8 cellular contexts compared by ENCODE assay signal in genomic region chr3:197002701-197003454, GRCh38. TPM values are rescaled to one million over a fixed set of nuclear protein-coding genes. Genes with fewer than 3 reads are reported as not detected.
A peak's percentile ranks its signal among the peaks of the same experiment; 100 is the strongest.
DNase-seq lines count a peak whose midpoint lies in the region; ATAC-seq, FAIRE-seq and TF ChIP-seq lines count a peak whose summit lies in the region.

No MANE protein-coding gene starts in this region.

- H3K36me3 ChIP-seq in H1 (ENCODE audit: control insufficient read depth in 2 of 4, insufficient read depth in 4 of 4, low read length in 3 of 4), result no peaks in the 10 kb centered on the region

- H3K9me3 ChIP-seq in H1 (ENCODE audit: insufficient read depth in 2 of 2, low read depth in 1 of 2, low read length in 1 of 2), result no peaks in the 10 kb centered on the region

- peaks cover 6% of the 10 kb centered on the region for H3K23me2 ChIP-seq in H1 (ENCODE audit: low read depth, low read length)

- peak; percentile 30 to 69 for TF ChIP-seq RAD21 in H1 (IDR thresholded peaks at IDR 0.05 in 1 of 2, conservative IDR thresholded peaks at IDR 0.05 in 1 of 2; ENCODE audit: low read depth in 2 of 2, low read length in 2 of 2)

- no peak overlapping the region for H3K23ac ChIP-seq in H1 (ENCODE audit: insufficient read length)

- peaks cover 0 to 17% (median 17%) of the 10 kb centered on the region in 4 experiments; a peak in 6 of 7 replicates for H3K27me3 ChIP-seq in H1 (replicated peaks in 1 of 4; ENCODE audit: control insufficient read depth in 3 of 4, extremely low read depth in 1 of 4, insufficient read depth in 3 of 4, low read length in 3 of 4)

- H4K8ac ChIP-seq in H1 (ENCODE audit: extremely low read depth, insufficient read depth, low read length), result peak overlapping the region; percentile 69; the same call in 1 of the 2 replicates

- no peak overlapping the region for H2BK20ac ChIP-seq in H1 (ENCODE audit: low read length)

- H3K18ac ChIP-seq in H1 (ENCODE audit: extremely low read depth, low read length), result no peak overlapping the region; the same call in 1 of the 2 replicates

- CTCF ChIA-PET in H1 (lab: Charles Lee; ENCODE audit: partially characterized antibody), result interaction anchor here (0.7 to 19.7 kb wide), 9 partner anchors 10 to 181 kb away, joined by 3 to 245 read pairs (median 4); partner anchors contain the start of gene MELTF

- H3K4me3 ChIP-seq in H1 (ENCODE audit: extremely low read depth in 1 of 4, insufficient read depth in 2 of 4, low read depth in 3 of 4, low read length in 4 of 4), result peak overlapping the region; percentile 27 to 79 (median 40); a peak in 6 of 8 replicates

- no peak overlapping the region for H3K4ac ChIP-seq in H1 (replicated peaks; ENCODE audit: insufficient read length, low read depth, low read length)

- no peak overlapping the region for H3K27ac ChIP-seq in H1 (ENCODE audit: low read depth, low read length)

- H2BK120ac ChIP-seq in H1 (replicated peaks; ENCODE audit: low read depth, low read length), result no peak overlapping the region

- peak overlapping the region in 3 of 4 experiments; percentile 57 to 69 (median 58); a peak in 3 of 7 replicates for H3K9ac ChIP-seq in H1 (replicated peaks in 1 of 4; ENCODE audit: extremely low read depth in 1 of 4, low read depth in 3 of 4, low read length in 3 of 4)

- H3K4me1 ChIP-seq in H1 (replicated peaks in 1 of 4; ENCODE audit: control insufficient read depth in 3 of 4, insufficient read depth in 4 of 4, low read length in 3 of 4), result peaks cover 3 to 10% (median 6%) of the 10 kb centered on the region in 4 experiments

- no peaks in the 10 kb centered on the region for H3K79me1 ChIP-seq in H1 (ENCODE audit: low read depth, low read length)

- H3K4me2 ChIP-seq in H1 (ENCODE audit: insufficient read depth in 1 of 2, low read depth in 2 of 2, low read length in 2 of 2), result peak overlapping the region; percentile 77 to 82

- no peak overlapping the region for H2BK5ac ChIP-seq in H1 (ENCODE audit: low read depth, low read length)

- H3K79me2 ChIP-seq in H1 (ENCODE audit: control insufficient read depth in 1 of 2, insufficient read depth in 2 of 2, low read length in 2 of 2), result no peaks in the 10 kb centered on the region

- H3K14ac ChIP-seq in H1 (ENCODE audit: insufficient read length), result no peak overlapping the region

- TF ChIP-seq CTCF in H1 (IDR thresholded peaks at IDR 0.05; ENCODE audit: control extremely low read depth in 1 of 3, insufficient read depth in 1 of 3, low read depth in 1 of 3, low read length in 3 of 3), result peak in 2 of 3 experiments; percentile 61 to 66; a peak in 3 of 4 replicates

- no CpG with 5 or more reads among the region's 113 CpGs for WGBS in H1 (ENCODE audit: extremely low coverage in 1 of 2, insufficient coverage in 1 of 2, insufficient read length in 1 of 2, insufficient replicate concordance in 2 of 2, low coverage in 1 of 2, low lambda C conversion rate in 2 of 2, missing lambda C conversion rate in 1 of 2), 2 experiments

- H2BK12ac ChIP-seq in H1 (ENCODE audit: low read depth, low read length), result no peak overlapping the region

- H2AK5ac ChIP-seq in H1 (ENCODE audit: low read depth, low read length), result no peak overlapping the region

- DNase-seq in Ammon's horn (ENCODE audit: low spot score) (peak; percentile 74), NCI-H460 (ENCODE audit: extremely low read depth, low read depth) (peak; percentile 37), H1 (ENCODE audit: low read depth in 1 of 2, low spot score in 2 of 2) (peak in 1 of 2 experiments; percentile 81), mesenteric fat pad (ENCODE audit: low spot score) (peak; percentile 94)
- peak; percentile 92 for DNase-seq in activated CD8-positive, alpha-beta memory T cell treated with anti-CD3 and anti-CD28 coated beads for 24 hours
- peak; percentile 69 to 71 for DNase-seq in stimulated activated CD8-positive, alpha-beta memory T cell treated with anti-CD3 and anti-CD28 coated beads, Interleukin-15, amount 100 ng/mL, for 4 hours (ENCODE audit: low read depth in 2 of 2)

- no peak overlapping the region for H3K56ac ChIP-seq in H1 (replicated peaks; ENCODE audit: insufficient read length, low read depth, low read length)

- H4K91ac ChIP-seq in H1 (replicated peaks; ENCODE audit: insufficient read length, low read length), result no peak overlapping the region

- POLR2A ChIA-PET in H1 (lab: Charles Lee; ENCODE audit: partially characterized antibody), result interaction anchor here (0.9 to 1.0 kb wide), 2 partner anchors 26 to 42 kb away, joined by 3 to 6 read pairs; no protein-coding TSS in a partner anchor

- ATAC-seq in GM18909 (IDR thresholded peaks at IDR 0.05; ENCODE audit: poor library complexity, unreplicated experiment) (peak; percentile 74), HG03108 (IDR thresholded peaks at IDR 0.05; ENCODE audit: unreplicated experiment) (peak; percentile 73)

- H2AFZ ChIP-seq in H1 (ENCODE audit: low read length), result no peak overlapping the region

- no peaks in the 10 kb centered on the region for H4K20me1 ChIP-seq in H1 (replicated peaks in 1 of 2; ENCODE audit: control insufficient read depth in 1 of 2, insufficient read depth in 2 of 2, low read length in 2 of 2)

- no peak overlapping the region for H4K5ac ChIP-seq in H1 (ENCODE audit: insufficient read length, low read depth, low read length)

- TF ChIP-seq EP300 in H1 (IDR thresholded peaks at IDR 0.05; ENCODE audit: borderline replicate concordance in 1 of 2, low read depth in 2 of 2, low read length in 2 of 2), result peak in 1 of 2 experiments; percentile 42; a peak in 1 of 3 replicates

- TF ChIP-seq POLR2A in H1 (IDR thresholded peaks at IDR 0.05; ENCODE audit: control extremely low read depth in 1 of 2, low read depth in 2 of 2, low read length in 2 of 2), result no peak; a peak in 1 of 3 replicates

- H2BK15ac ChIP-seq in H1 (ENCODE audit: low read length), result no peak overlapping the region

- no peak for FAIRE-seq in H1 (lab: Jason Lieb, UNC)

TF ChIP-seq in H1, 55 proteins besides CTCF, POLR2A, EP300 and RAD21 (continues in another document):
- TF ChIP-seq HDAC2 (IDR thresholded peaks at IDR 0.05; ENCODE audit: borderline replicate concordance in 1 of 2, low read depth in 2 of 2, low read length in 2 of 2) (peak in 1 of 2 experiments; percentile 47; a peak in 2 of 4 replicates), ASH2L (IDR thresholded peaks at IDR 0.05; ENCODE audit: low read length) (peak; percentile 31), EGR1 (IDR thresholded peaks at IDR 0.05; ENCODE audit: borderline replicate concordance, low read depth, low read length) (peak; percentile 85), PHF8 (conservative IDR thresholded peaks at IDR 0.05; ENCODE audit: low read depth, low read length) (0 out of 2 replicates have a peak, but pooled peaks have one; percentile 36), RBBP5 (IDR thresholded peaks at IDR 0.05; ENCODE audit: borderline replicate concordance, low read depth, low read length) (no peak), HDAC6 (IDR thresholded peaks at IDR 0.05; ENCODE audit: low read depth, low read length) (no peak), TAF1 (IDR thresholded peaks at IDR 0.05; ENCODE audit: low read depth, low read length) (0 out of 2 replicates have a peak, but pooled peaks have one; percentile 22), TBP (IDR thresholded peaks at IDR 0.05; ENCODE audit: low read depth, low read length) (no peak), MAFK (IDR thresholded peaks at IDR 0.05; ENCODE audit: low read depth, low read length) (no peak), NANOG (IDR thresholded peaks at IDR 0.05; ENCODE audit: insufficient read depth, low read depth, low read length, poor library complexity, severe bottlenecking) (no peak), BACH1 (IDR thresholded peaks at IDR 0.05; ENCODE audit: low read length) (peak; percentile 69), SRF (IDR thresholded peaks at IDR 0.05; ENCODE audit: low read depth, low read length) (no peak), TEAD4 (IDR thresholded peaks at IDR 0.05; ENCODE audit: low read depth, low read length) (no peak), BRCA1 (IDR thresholded peaks at IDR 0.05; ENCODE audit: low read depth, low read length) (no peak), CHD1 (IDR thresholded peaks at IDR 0.05; ENCODE audit: low read depth, low read length) (no peak), CREB1 (IDR thresholded peaks at IDR 0.05) (no peak), E2F6 (IDR thresholded peaks at IDR 0.05) (no peak; the same call in none of the 2 replicates), TCF12 (IDR thresholded peaks at IDR 0.05; ENCODE audit: low read depth, low read length) (no peak)

RNA-seq across cellular contexts. Expression of gene MELTF, which starts 26.7 kb away (rescaled TPM):
- 4.0 TPM in 2 replicates for total RNA-seq in NCI-H460 (2014; rRNA removed; shearing (Covaris generic))
- 12.1 and 13.0 TPM in 2 replicates for polyA plus RNA-seq in NCI-H460 (2014; cell fraction: nucleus; rRNA removed)
- 3.5 and 3.7 TPM in 2 replicates for total RNA-seq in H1 (2021; fragmentation: NEBNext Ultra II Directional; extraction: Animal tissue kit (Norgen Biotek cat#: 25700))
- polyA plus RNA-seq in H1 (2011; rRNA removed), result 1.7 and 2.7 TPM in 2 replicates
- 2.2 TPM for polyA plus RNA-seq in H1 (2011; cell fraction: cytosol; rRNA removed)
- polyA plus RNA-seq in H1 (2011; cell fraction: nucleus; rRNA removed), result 9.6 TPM
- polyA plus RNA-seq in H1 (2012, experiment 1 of 2), result 2.1 to 3.7 TPM (median 3.4 TPM) in 4 replicates
- polyA plus RNA-seq in H1 (2012, experiment 2 of 2), result 1.1 TPM
- 2.9 TPM for polyA plus RNA-seq in H1 (2013, experiment 1 of 2)
- 2.9 TPM for polyA plus RNA-seq in H1 (2013, experiment 2 of 2)
- 1.9 and 2.0 TPM in 2 replicates for polyA minus RNA-seq in H1 (2011; rRNA and poly(A)+ RNA removed)
- 1.5 TPM for polyA minus RNA-seq in H1 (2011; cell fraction: cytosol; rRNA and poly(A)+ RNA removed)
- polyA minus RNA-seq in H1 (2011; cell fraction: nucleus; rRNA and poly(A)+ RNA removed), result 7.0 TPM
- total RNA-seq in mesenteric fat pad, result 28.2 TPM

RNA-seq across cellular contexts. Expression of gene PIGZ, which starts 34.2 kb away (rescaled TPM):
- 0.17 and 0.50 TPM in 2 replicates for total RNA-seq in NCI-H460 (2014; rRNA removed; shearing (Covaris generic))
- 2.4 and 2.6 TPM in 2 replicates for polyA plus RNA-seq in NCI-H460 (2014; cell fraction: nucleus; rRNA removed)
- total RNA-seq in H1 (2021; fragmentation: NEBNext Ultra II Directional; extraction: Animal tissue kit (Norgen Biotek cat#: 25700)), result not detected in 2 replicates
- polyA plus RNA-seq in H1 (2011; rRNA removed), result 0.32 and 0.57 TPM in 2 replicates
- polyA plus RNA-seq in H1 (2011; cell fraction: cytosol; rRNA removed), result 0.30 TPM
- 0.83 TPM for polyA plus RNA-seq in H1 (2011; cell fraction: nucleus; rRNA removed)
- 0.51 to 0.74 TPM (median 0.63 TPM) in 4 replicates for polyA plus RNA-seq in H1 (2012, experiment 1 of 2)
- 0.26 TPM for polyA plus RNA-seq in H1 (2012, experiment 2 of 2)
- polyA plus RNA-seq in H1 (2013, experiment 1 of 2), result 0.22 TPM
- 0.15 TPM for polyA plus RNA-seq in H1 (2013, experiment 2 of 2)
- 0.10 and 1.1 TPM in 2 replicates for polyA minus RNA-seq in H1 (2011; rRNA and poly(A)+ RNA removed)
- polyA minus RNA-seq in H1 (2011; cell fraction: cytosol; rRNA and poly(A)+ RNA removed), result 0.37 TPM
- polyA minus RNA-seq in H1 (2011; cell fraction: nucleus; rRNA and poly(A)+ RNA removed), result not detected
- total RNA-seq in mesenteric fat pad, result 10.2 TPM
